In genomic region chr5:138338411-138339085, GRCh38 we compare ENCODE assay signal across 7 cellular contexts. TPM values are rescaled to one million over a fixed set of nuclear protein-coding genes. Genes with fewer than 3 reads are reported as not detected.
A peak's percentile ranks its signal among the peaks of the same experiment; 100 is the strongest.
DNase-seq lines count a peak whose midpoint lies in the region; ATAC-seq and TF ChIP-seq lines count a peak whose summit lies in the region.

No MANE protein-coding gene starts in this region.

- 0% methylated on average over 5 of the region's 21 CpGs for WGBS in right lobe of liver (ENCODE audit: insufficient coverage, low coverage, low lambda C conversion rate, missing lambda C conversion rate)
- WGBS in urinary bladder = under 1% methylated on average over 21 of the region's 21 CpGs

- intact Hi-C loops in right lobe of liver (cut with DNase I) = no loop called here

- no peak for TF ChIP-seq CTCF in astrocyte of the spinal cord (IDR thresholded peaks at IDR 0.05; ENCODE audit: low read depth, low read length)
- TF ChIP-seq CTCF in right lobe of liver (IDR thresholded peaks at IDR 0.05) = no peak

- peak overlapping the region; percentile 98 to 100 (median 99) for H3K27ac ChIP-seq in right lobe of liver
- H3K27ac ChIP-seq in urinary bladder (ENCODE audit: low read depth) = peak overlapping the region; percentile 98

- peaks cover 0 to 13% (median 4%) of the 10 kb centered on the region in 4 donors for H3K4me1 ChIP-seq in right lobe of liver
- H3K4me1 ChIP-seq in urinary bladder (ENCODE audit: insufficient read depth) = no peaks in the 10 kb centered on the region

- in situ Hi-C loops in astrocyte of the spinal cord (cut with HindIII; ENCODE audit: low sequenced_read_pairs) = no loop called here

- TF ChIP-seq POLR2A in right lobe of liver (IDR thresholded peaks at IDR 0.05) = no peak

- DNase-seq in astrocyte of the spinal cord (ENCODE audit: low read depth, low spot score) (no peak), right lobe of liver (no peak), SW480 (ENCODE audit: low spot score) (no peak), NCI-H774 (lab: John Stamatoyannopoulos, UW) (no peak)

- H3K36me3 ChIP-seq in right lobe of liver = peaks cover 0 to 24% (median 3%) of the 10 kb centered on the region in 4 donors
- H3K36me3 ChIP-seq in urinary bladder (ENCODE audit: insufficient read depth) = no peaks in the 10 kb centered on the region

- H3K9me3 ChIP-seq in right lobe of liver = no peaks in the 10 kb centered on the region

- H3K27me3 ChIP-seq in right lobe of liver = no peaks in the 10 kb centered on the region

- H3K4me3 ChIP-seq in astrocyte of the spinal cord (ENCODE audit: low read depth, low read length) (peak overlapping the region; percentile 68), right lobe of liver (peak overlapping the region; percentile 68 to 84 (median 81)), urinary bladder (ENCODE audit: low read depth, low read length) (peak overlapping the region; percentile 85)

- ATAC-seq in GM18517 (IDR thresholded peaks at IDR 0.05; ENCODE audit: unreplicated experiment) = peak; percentile 12
- peak; percentile 8 for ATAC-seq in HG03354 (IDR thresholded peaks at IDR 0.05; ENCODE audit: poor library complexity, severe bottlenecking, unreplicated experiment)
- no peak for ATAC-seq in right lobe of liver

RNA-seq across cellular contexts. Expression of gene FAM53C, which starts 0.5 kb away (rescaled TPM):
- total RNA-seq in right lobe of liver = 10 to 100 TPM in 2 of 6 experiments, 1 to 10 TPM in 4; 7.2 to 15.8 (median 8.7) TPM
- 20.3 TPM for total RNA-seq in urinary bladder
- polyA plus RNA-seq in urinary bladder = 22.9 TPM

RNA-seq across cellular contexts. Expression of gene CDC25C, which starts 6.9 kb away (rescaled TPM):
- total RNA-seq in right lobe of liver (under 1 TPM in 3 of 6 experiments, not detected in 3; 0.18 to 0.43 (median 0.24) TPM), urinary bladder (6.1 TPM)
- polyA plus RNA-seq in urinary bladder = 0.13 TPM

RNA-seq across cellular contexts. Expression of gene KDM3B, which starts 13.9 kb away (rescaled TPM):
- 10 to 100 TPM; 13.7 to 19.7 (median 18.3) TPM for total RNA-seq in right lobe of liver
- total RNA-seq in urinary bladder = 68.7 TPM
- 36.2 TPM for polyA plus RNA-seq in urinary bladder

Comparison
In these comparisons a context has a peak if more than half of its experiments do, and no peak if none do; other contexts are left out.
1. ATAC-seq: peak in GM18517 (single experiment) and HG03354 (single experiment); none in right lobe of liver (0 of 4).
2. Peak in every context shown above with its lines, with median percentiles within 50 percentile points of each other: H3K4me3 ChIP-seq.